Comparison of ENCODE assay signal across 22 cellular contexts in genomic region chr1:214472362-214472761, GRCh38.
A peak's percentile ranks its signal among the peaks of the same experiment; 100 is the strongest.
DNase-seq lines count a peak whose midpoint lies in the region; FAIRE-seq and TF ChIP-seq lines count a peak whose summit lies in the region.
"Had no signal": no experiment of that assay in that cellular context is flagged by ENCODE, and none has a peak within 500 bp of the region (broad histone marks: within the 10 kb centered on the region; RNA-seq: fewer than 3 reads in every experiment).

No MANE protein-coding gene starts in this region.

- H3K4me1 Mint-ChIP-seq in osteocyte (ENCODE audit: unreplicated experiment) = peaks cover 82% of the 10 kb centered on the region
- H3K4me1 Mint-ChIP-seq in T-helper 2 cell treated with Interferon-gamma antibody and Interleukin-4, amounts not matched to agents 5 μg/mL and 100 μg/mL, for 36 hours (ENCODE audit: low read depth) = peaks cover 11% of the 10 kb centered on the region
- H3K4me1 Mint-ChIP-seq: B cell; central memory CD8-positive, alpha-beta T cell had no signal

- H3K4me1 ChIP-seq in small intestine (ENCODE audit: control insufficient read depth in 2 of 2, insufficient read depth in 1 of 2, low read depth in 1 of 2, low read length in 1 of 2) = no peaks in the 10 kb centered on the region
- H3K4me1 ChIP-seq: right lobe of liver had no signal

- H3K9me3 ChIP-seq in SK-N-MC (ENCODE audit: low read depth, low read length) (no peaks in the 10 kb centered on the region), small intestine (ENCODE audit: control insufficient read depth, low read depth) (no peaks in the 10 kb centered on the region)
- H3K9me3 ChIP-seq: right lobe of liver had no signal

- H3K36me3 Mint-ChIP-seq in osteocyte (ENCODE audit: unreplicated experiment) = no peaks in the 10 kb centered on the region
- peaks cover 2% of the 10 kb centered on the region for H3K36me3 Mint-ChIP-seq in T-helper 2 cell treated with Interferon-gamma antibody and Interleukin-4, amounts not matched to agents 5 μg/mL and 100 μg/mL, for 36 hours (ENCODE audit: low read depth)

- no peaks in the 10 kb centered on the region for H3K9me3 Mint-ChIP-seq in osteocyte (ENCODE audit: unreplicated experiment)
- no peaks in the 10 kb centered on the region for H3K9me3 Mint-ChIP-seq in T-helper 2 cell treated with Interferon-gamma antibody and Interleukin-4, amounts not matched to agents 5 μg/mL and 100 μg/mL, for 36 hours
- H3K9me3 Mint-ChIP-seq: activated T-cell treated with anti-CD3 and anti-CD28 coated beads, Interleukin-2, amount 50 U/mL, for 24 hours; central memory CD8-positive, alpha-beta T cell had no signal

- DNase-seq in EL (peak; percentile 41), SK-N-MC (ENCODE audit: low read depth, low spot score) (no peak), epithelial cell of esophagus (ENCODE audit: low read depth) (peak; percentile 75), osteocyte (ENCODE audit: extremely low spot score, unreplicated experiment) (no peak), D341Med (ENCODE audit: low spot score) (no peak), small intestine (no peak), 8988T (no peak)
- DNase-seq in T-helper 2 cell treated with Interferon-gamma antibody and Interleukin-4, amounts not matched to agents 5 μg/mL and 100 μg/mL, for 36 hours (ENCODE audit: low spot score) = no peak
- DNase-seq: activated CD4-positive, alpha-beta T cell treated with anti-CD3 and anti-CD28 coated beads, Interleukin-2, amount 50 U/mL, for 4 hours; activated T-cell treated with anti-CD3 and anti-CD28 coated beads, Interleukin-2, amount 50 U/mL, for 24 hours; DMS 273 treated with DMSO at 0.1 percent for 48 hours; H7; head of caudate nucleus; kidney; NCI-H146; NCI-H2227 treated with DMSO at 0.1 percent for 48 hours; right lobe of liver; SHP77 treated with DMSO at 0.1 percent for 48 hours; stimulated activated CD4-positive, alpha-beta T cell treated with anti-CD3 and anti-CD28 coated beads, Interleukin-2, amount 100 ng/mL, for 24 hours had no signal

- no peaks in the 10 kb centered on the region for H3K27me3 ChIP-seq in small intestine (ENCODE audit: control insufficient read depth in 2 of 2, insufficient read depth in 2 of 2, low read length in 2 of 2)
- H3K27me3 ChIP-seq: right lobe of liver had no signal

- no peaks in the 10 kb centered on the region for H3K27me3 Mint-ChIP-seq in osteocyte (ENCODE audit: unreplicated experiment)
- no peaks in the 10 kb centered on the region for H3K27me3 Mint-ChIP-seq in T-helper 2 cell treated with Interferon-gamma antibody and Interleukin-4, amounts not matched to agents 5 μg/mL and 100 μg/mL, for 36 hours (ENCODE audit: low read depth)

- H3K36me3 ChIP-seq in SK-N-MC (ENCODE audit: insufficient read depth, low read length) = no peaks in the 10 kb centered on the region
- H3K36me3 ChIP-seq in small intestine (ENCODE audit: control insufficient read depth in 2 of 2, insufficient read depth in 2 of 2, low read length in 2 of 2) = no peaks in the 10 kb centered on the region
- H3K36me3 ChIP-seq: right lobe of liver had no signal

- H3K4me3 ChIP-seq in SK-N-MC = no peak overlapping the region
- no peak overlapping the region for H3K4me3 ChIP-seq in epithelial cell of esophagus (ENCODE audit: low read length)
- H3K4me3 ChIP-seq in small intestine (ENCODE audit: low read depth in 1 of 2, low read length in 2 of 2) = no peak overlapping the region
- H3K4me3 ChIP-seq: right lobe of liver had no signal

- no peak overlapping the region for H3K4me3 Mint-ChIP-seq in osteocyte (ENCODE audit: unreplicated experiment)
- no peak overlapping the region for H3K4me3 Mint-ChIP-seq in T-helper 2 cell treated with Interferon-gamma antibody and Interleukin-4, amounts not matched to agents 5 μg/mL and 100 μg/mL, for 36 hours
- H3K4me3 Mint-ChIP-seq: activated T-cell treated with anti-CD3 and anti-CD28 coated beads, Interleukin-2, amount 50 U/mL, for 24 hours; B cell; central memory CD8-positive, alpha-beta T cell had no signal

- TF ChIP-seq CTCF in epithelial cell of esophagus (IDR thresholded peaks at IDR 0.05; ENCODE audit: insufficient read depth, low read depth, low read length, missing control alignments) (no peak), osteocyte (IDR thresholded peaks at IDR 0.05) (no peak)

- H3K9ac ChIP-seq in SK-N-MC (ENCODE audit: insufficient read length) = no peak overlapping the region

- H3K27ac Mint-ChIP-seq in osteocyte (ENCODE audit: unreplicated experiment) = peak overlapping the region; percentile 94
- no peak overlapping the region for H3K27ac Mint-ChIP-seq in T-helper 2 cell treated with Interferon-gamma antibody and Interleukin-4, amounts not matched to agents 5 μg/mL and 100 μg/mL, for 36 hours
- H3K27ac Mint-ChIP-seq: activated T-cell treated with anti-CD3 and anti-CD28 coated beads, Interleukin-2, amount 50 U/mL, for 24 hours; B cell had no signal

- no peak for FAIRE-seq in small intestine (lab: Jason Lieb, UNC)
- FAIRE-seq: endothelial cell of umbilical vein, kidney had no signal

- peak overlapping the region; percentile 42; the same call in 1 of the 2 replicates for H3K27ac ChIP-seq in SK-N-MC
- no peak overlapping the region for H3K27ac ChIP-seq in small intestine (ENCODE audit: low read depth in 1 of 2, low read length in 1 of 2)
- H3K27ac ChIP-seq: right lobe of liver had no signal

Comparison
In these comparisons a context has a peak if more than half of its experiments do, and no peak if none do; other contexts are left out.
1. DNase-seq: peak in EL (single experiment) and epithelial cell of esophagus (single experiment); none in SK-N-MC (single experiment), osteocyte (single experiment), D341Med (single experiment), T-helper 2 cell treated with Interferon-gamma antibody and Interleukin-4, amounts not matched to agents 5 μg/mL and 100 μg/mL, for 36 hours (single experiment), small intestine (single experiment) and 8988T (single experiment).